Comparison of ENCODE assay signal across 9 cellular contexts in the genomic region with DNA sequence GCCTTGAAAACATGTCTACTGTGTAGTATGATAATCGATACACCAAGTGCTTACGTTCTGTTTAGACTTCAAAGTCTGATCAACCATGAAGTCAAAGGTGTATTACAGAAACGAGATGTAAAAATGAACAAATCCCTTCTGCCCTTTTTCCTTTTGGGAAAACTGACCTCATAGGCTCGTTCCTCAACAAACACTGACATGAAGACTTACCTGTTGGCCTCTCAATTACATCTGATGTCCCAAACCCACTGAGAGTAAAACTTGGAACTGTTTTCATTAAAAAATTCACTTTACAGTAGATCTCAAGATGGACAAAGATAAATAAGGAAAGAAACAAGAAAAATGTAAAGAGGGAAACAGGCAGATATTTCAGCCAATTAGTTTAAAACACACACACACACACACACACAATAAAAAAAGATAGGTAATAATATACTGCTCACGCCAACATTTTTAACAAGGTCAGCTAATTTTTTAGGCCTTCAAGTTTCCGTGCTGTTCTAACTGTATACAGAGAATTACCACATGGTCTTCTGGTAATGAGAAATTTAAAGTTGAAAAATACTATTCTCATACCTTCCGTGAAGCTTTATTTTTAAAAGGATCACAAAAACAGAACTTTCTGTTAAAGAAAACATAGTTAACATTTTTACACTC. TPM values are rescaled to one million over a fixed set of nuclear protein-coding genes. Genes with fewer than 3 reads are reported as not detected.
DNase-seq lines count a peak whose midpoint lies in the region; ATAC-seq and TF ChIP-seq lines count a peak whose summit lies in the region.
"Had no signal": no experiment of that assay in that cellular context is flagged by ENCODE, and none has a peak within 500 bp of the region (broad histone marks: within the 10 kb centered on the region; RNA-seq: fewer than 3 reads in every experiment).

No MANE protein-coding gene starts in this region.

- no peak for ATAC-seq in foreskin keratinocyte
- no peak for ATAC-seq in stimulated activated memory B cell treated with anti-CD40 and anti-IgM and Interleukin-4, amounts not matched to agents 10 μg/mL and 1 μg/mL and 100 μg/mL, for 72 hours
- ATAC-seq in HG03342 (IDR thresholded peaks at IDR 0.05; ENCODE audit: unreplicated experiment): no peak

- peaks cover 50% of the 10 kb centered on the region for H3K36me3 Mint-ChIP-seq in activated naive CD4-positive, alpha-beta T cell treated with anti-CD3 and anti-CD28 coated beads, Interleukin-2, amount 10 ng/mL, durations not matched to agents 7 days and 5 days
- peaks cover 37% of the 10 kb centered on the region for H3K36me3 Mint-ChIP-seq in stimulated activated memory B cell treated with anti-CD40 and anti-IgM and Interleukin-4, amounts not matched to agents 10 μg/mL and 1 μg/mL and 100 μg/mL, for 72 hours

- H3K27me3 Mint-ChIP-seq in activated naive CD4-positive, alpha-beta T cell treated with anti-CD3 and anti-CD28 coated beads, Interleukin-2, amount 10 ng/mL, durations not matched to agents 7 days and 5 days: peaks cover 3% of the 10 kb centered on the region
- H3K27me3 Mint-ChIP-seq in stimulated activated memory B cell treated with anti-CD40 and anti-IgM and Interleukin-4, amounts not matched to agents 10 μg/mL and 1 μg/mL and 100 μg/mL, for 72 hours: no peaks in the 10 kb centered on the region

- H3K27ac ChIP-seq in VCaP: peak overlapping the region; percentile 99
- peak overlapping the region; percentile 4 for H3K27ac ChIP-seq in foreskin keratinocyte

- DNase-seq in activated naive CD4-positive, alpha-beta T cell treated with anti-CD3 and anti-CD28 coated beads, Interleukin-2, amount 10 ng/mL, durations not matched to agents 7 days and 5 days: no peak
- no peak for DNase-seq in activated naive CD4-positive, alpha-beta T cell treated with Interleukin-2 at 50 U/mL for 16 hours
- no peak for DNase-seq in foreskin keratinocyte
- no peak for DNase-seq in NCI-H524 treated with DMSO at 0.1 percent for 48 hours (lab: John Stamatoyannopoulos, UW)
- DNase-seq in AML-193 (lab: John Stamatoyannopoulos, UW): no peak
- DNase-seq: activated effector memory CD4-positive, alpha-beta T cell treated with anti-CD3 and anti-CD28 coated beads, Interleukin-2, amount 50 U/mL, for 16 hours had no signal

- no peaks in the 10 kb centered on the region for H3K27me3 ChIP-seq in foreskin keratinocyte

- TF ChIP-seq CTCF in VCaP (conservative IDR thresholded peaks at IDR 0.05) (no peak), foreskin keratinocyte (conservative IDR thresholded peaks at IDR 0.05) (no peak)

- H3K4me1 ChIP-seq in foreskin keratinocyte: peaks cover 26% of the 10 kb centered on the region

- H3K9me3 Mint-ChIP-seq in activated naive CD4-positive, alpha-beta T cell treated with anti-CD3 and anti-CD28 coated beads, Interleukin-2, amount 10 ng/mL, durations not matched to agents 7 days and 5 days: no peaks in the 10 kb centered on the region
- H3K9me3 Mint-ChIP-seq in stimulated activated memory B cell treated with anti-CD40 and anti-IgM and Interleukin-4, amounts not matched to agents 10 μg/mL and 1 μg/mL and 100 μg/mL, for 72 hours: no peaks in the 10 kb centered on the region

- H3K4me1 Mint-ChIP-seq in activated naive CD4-positive, alpha-beta T cell treated with anti-CD3 and anti-CD28 coated beads, Interleukin-2, amount 10 ng/mL, durations not matched to agents 7 days and 5 days: peaks cover 47% of the 10 kb centered on the region
- H3K4me1 Mint-ChIP-seq in stimulated activated memory B cell treated with anti-CD40 and anti-IgM and Interleukin-4, amounts not matched to agents 10 μg/mL and 1 μg/mL and 100 μg/mL, for 72 hours: peaks cover 41% of the 10 kb centered on the region

- CTCF ChIA-PET in activated naive CD4-positive, alpha-beta T cell treated with anti-CD3 and anti-CD28 coated beads, Interleukin-2, amount 10 ng/mL, durations not matched to agents 7 days and 5 days (lab: Charles Lee): interaction anchor here (1.3 to 4.1 kb wide), 3 partner anchors 8 to 45 kb away, joined by 3 to 13 read pairs (median 3); no protein-coding TSS in a partner anchor

- peak overlapping the region; percentile 63 for H3K27ac Mint-ChIP-seq in activated naive CD4-positive, alpha-beta T cell treated with anti-CD3 and anti-CD28 coated beads, Interleukin-2, amount 10 ng/mL, durations not matched to agents 7 days and 5 days
- H3K27ac Mint-ChIP-seq in stimulated activated memory B cell treated with anti-CD40 and anti-IgM and Interleukin-4, amounts not matched to agents 10 μg/mL and 1 μg/mL and 100 μg/mL, for 72 hours: peak overlapping the region; percentile 98

- H3K4me3 Mint-ChIP-seq in activated naive CD4-positive, alpha-beta T cell treated with anti-CD3 and anti-CD28 coated beads, Interleukin-2, amount 10 ng/mL, durations not matched to agents 7 days and 5 days: peak overlapping the region; percentile 69
- peak overlapping the region; percentile 69 for H3K4me3 Mint-ChIP-seq in stimulated activated memory B cell treated with anti-CD40 and anti-IgM and Interleukin-4, amounts not matched to agents 10 μg/mL and 1 μg/mL and 100 μg/mL, for 72 hours

RNA-seq across cellular contexts. Expression of a gene that starts 2.1 kb away (rescaled TPM):
- total RNA-seq in foreskin keratinocyte: 358 and 397 TPM in 2 replicates
- polyA plus RNA-seq in foreskin keratinocyte: 341 and 410 TPM in 2 replicates

RNA-seq across cellular contexts. Expression of a gene that starts 33.4 kb away (rescaled TPM):
- 18.5 and 19.2 TPM in 2 replicates for total RNA-seq in foreskin keratinocyte
- 4.9 and 5.0 TPM in 2 replicates for polyA plus RNA-seq in foreskin keratinocyte
